In the genomic region with DNA sequence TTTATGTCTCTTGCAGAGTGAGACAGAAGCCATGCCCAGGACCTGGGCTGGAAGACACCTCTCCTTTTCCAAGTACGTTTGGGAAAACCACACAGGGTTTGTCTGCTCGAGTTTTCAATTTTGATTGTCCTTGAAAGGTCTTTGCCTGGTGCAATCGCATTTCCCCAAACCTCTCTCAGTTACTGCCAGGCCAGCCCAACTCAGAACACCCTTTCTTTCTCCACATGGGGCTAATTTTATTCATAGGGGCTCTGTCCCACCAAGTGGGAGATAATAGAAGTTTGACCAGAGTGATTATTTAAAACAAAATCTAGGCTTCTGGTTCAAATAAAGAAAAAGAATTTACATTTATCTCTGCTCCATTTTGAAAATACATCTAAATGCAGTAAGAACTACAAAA, we compare ENCODE assay signal across 22 cellular contexts.
"Had no signal": no experiment of that assay in that cellular context is flagged by ENCODE, and none has a peak within 500 bp of the region (broad histone marks: within the 10 kb centered on the region; RNA-seq: fewer than 3 reads in every experiment).

No MANE protein-coding gene starts in this region.

- H3K27ac ChIP-seq: brain microvascular endothelial cell, coronary artery, gastrocnemius medialis, ovary, psoas muscle, thyroid gland had no signal

- H3K4me3 ChIP-seq: coronary artery, gastrocnemius medialis, lung, ovary, psoas muscle, thyroid gland had no signal

- DNase-seq: activated CD4-positive, alpha-beta T cell treated with anti-CD3 and anti-CD28 coated beads, Interleukin-2, amount 10 ng/mL, durations not matched to agents 24 days and 14 days; activated CD4-positive, CD25-positive, alpha-beta regulatory T cell; activated CD8-positive, alpha-beta T cell treated with anti-CD3 and anti-CD28 coated beads for 36 hours; activated naive CD4-positive, alpha-beta T cell treated with anti-CD3 and anti-CD28 coated beads for 36 hours; activated naive CD8-positive, alpha-beta T cell treated with anti-CD3 and anti-CD28 coated beads, Interleukin-2, amount 50 U/mL, for 24 hours; activated T-cell treated with anti-CD3 and anti-CD28 coated beads, Interleukin-2, amount 50 U/mL, for 24 hours; anterior cingulate cortex; brain microvascular endothelial cell; gastrocnemius medialis; head of caudate nucleus; psoas muscle; right cardiac atrium; stimulated activated CD4-positive, alpha-beta T cell treated with anti-CD3 and anti-CD28 coated beads, Interleukin-2, amount 100 ng/mL, for 24 hours; stimulated activated naive CD4-positive, alpha-beta T cell treated with Interleukin-2 at 50 U/mL for 16 hours; T-helper 1 cell; T-helper 9 cell; thyroid gland had no signal

- H3K27ac Mint-ChIP-seq: activated CD4-positive, alpha-beta T cell treated with anti-CD3 and anti-CD28 coated beads, Interleukin-2, amount 10 ng/mL, durations not matched to agents 24 days and 14 days; activated CD8-positive, alpha-beta T cell treated with anti-CD3 and anti-CD28 coated beads for 36 hours; activated naive CD4-positive, alpha-beta T cell treated with anti-CD3 and anti-CD28 coated beads for 36 hours; activated naive CD8-positive, alpha-beta T cell treated with anti-CD3 and anti-CD28 coated beads, Interleukin-2, amount 50 U/mL, for 24 hours; activated T-cell treated with anti-CD3 and anti-CD28 coated beads, Interleukin-2, amount 50 U/mL, for 24 hours; activated T-helper 2 cell treated with anti-CD3 and anti-CD28 coated beads, Interferon-gamma antibody, Interleukin-2, Interleukin-4, amounts not matched to agents 10 μg/mL and 5 μg/mL and 100 μg/mL, durations not matched to agents 14 hours and 24 hours and 36 hours had no signal

- ATAC-seq: activated CD8-positive, alpha-beta T cell treated with anti-CD3 and anti-CD28 coated beads for 36 hours; activated naive CD8-positive, alpha-beta T cell treated with anti-CD3 and anti-CD28 coated beads, Interleukin-2, amount 50 U/mL, for 24 hours; esophagus mucosa; gastrocnemius medialis; psoas muscle had no signal

- H3K27me3 ChIP-seq: brain microvascular endothelial cell, gastrocnemius medialis, ovary, thyroid gland had no signal

- H3K27me3 Mint-ChIP-seq: activated CD4-positive, alpha-beta T cell treated with anti-CD3 and anti-CD28 coated beads, Interleukin-2, amount 10 ng/mL, durations not matched to agents 24 days and 14 days; activated CD8-positive, alpha-beta T cell treated with anti-CD3 and anti-CD28 coated beads for 36 hours; activated naive CD8-positive, alpha-beta T cell treated with anti-CD3 and anti-CD28 coated beads, Interleukin-2, amount 50 U/mL, for 24 hours; activated T-cell treated with anti-CD3 and anti-CD28 coated beads, Interleukin-2, amount 50 U/mL, for 24 hours had no signal

- H3K4me1 Mint-ChIP-seq: activated CD4-positive, alpha-beta T cell treated with anti-CD3 and anti-CD28 coated beads, Interleukin-2, amount 10 ng/mL, durations not matched to agents 24 days and 14 days; activated naive CD8-positive, alpha-beta T cell treated with anti-CD3 and anti-CD28 coated beads, Interleukin-2, amount 50 U/mL, for 24 hours had no signal

- H3K4me3 Mint-ChIP-seq: activated CD4-positive, alpha-beta T cell treated with anti-CD3 and anti-CD28 coated beads, Interleukin-2, amount 10 ng/mL, durations not matched to agents 24 days and 14 days; activated CD8-positive, alpha-beta T cell treated with anti-CD3 and anti-CD28 coated beads for 36 hours; activated naive CD4-positive, alpha-beta T cell treated with anti-CD3 and anti-CD28 coated beads for 36 hours; activated naive CD8-positive, alpha-beta T cell treated with anti-CD3 and anti-CD28 coated beads, Interleukin-2, amount 50 U/mL, for 24 hours; activated T-cell treated with anti-CD3 and anti-CD28 coated beads, Interleukin-2, amount 50 U/mL, for 24 hours had no signal

- H3K9me3 Mint-ChIP-seq: activated T-helper 2 cell treated with anti-CD3 and anti-CD28 coated beads, Interferon-gamma antibody, Interleukin-2, Interleukin-4, amounts not matched to agents 10 μg/mL and 5 μg/mL and 100 μg/mL, durations not matched to agents 14 hours and 24 hours and 36 hours had no signal

- H3K4me1 ChIP-seq: gastrocnemius medialis, psoas muscle, thyroid gland had no signal

- H3K9me3 ChIP-seq: gastrocnemius medialis, ovary, psoas muscle, thyroid gland had no signal

- H3K36me3 ChIP-seq: brain microvascular endothelial cell, gastrocnemius medialis, ovary, thyroid gland had no signal
